ENCODE assay signal across 1 cellular context in genomic region chr10:89159761-89160160, GRCh38.
TF ChIP-seq lines count a peak whose summit lies in the region.

No MANE protein-coding gene starts in this region.

TF ChIP-seq in GM23338, 12 proteins besides CTCF, POLR2A, EP300 and RAD21 (continued from another document):
- TF ChIP-seq, protein P1, sequence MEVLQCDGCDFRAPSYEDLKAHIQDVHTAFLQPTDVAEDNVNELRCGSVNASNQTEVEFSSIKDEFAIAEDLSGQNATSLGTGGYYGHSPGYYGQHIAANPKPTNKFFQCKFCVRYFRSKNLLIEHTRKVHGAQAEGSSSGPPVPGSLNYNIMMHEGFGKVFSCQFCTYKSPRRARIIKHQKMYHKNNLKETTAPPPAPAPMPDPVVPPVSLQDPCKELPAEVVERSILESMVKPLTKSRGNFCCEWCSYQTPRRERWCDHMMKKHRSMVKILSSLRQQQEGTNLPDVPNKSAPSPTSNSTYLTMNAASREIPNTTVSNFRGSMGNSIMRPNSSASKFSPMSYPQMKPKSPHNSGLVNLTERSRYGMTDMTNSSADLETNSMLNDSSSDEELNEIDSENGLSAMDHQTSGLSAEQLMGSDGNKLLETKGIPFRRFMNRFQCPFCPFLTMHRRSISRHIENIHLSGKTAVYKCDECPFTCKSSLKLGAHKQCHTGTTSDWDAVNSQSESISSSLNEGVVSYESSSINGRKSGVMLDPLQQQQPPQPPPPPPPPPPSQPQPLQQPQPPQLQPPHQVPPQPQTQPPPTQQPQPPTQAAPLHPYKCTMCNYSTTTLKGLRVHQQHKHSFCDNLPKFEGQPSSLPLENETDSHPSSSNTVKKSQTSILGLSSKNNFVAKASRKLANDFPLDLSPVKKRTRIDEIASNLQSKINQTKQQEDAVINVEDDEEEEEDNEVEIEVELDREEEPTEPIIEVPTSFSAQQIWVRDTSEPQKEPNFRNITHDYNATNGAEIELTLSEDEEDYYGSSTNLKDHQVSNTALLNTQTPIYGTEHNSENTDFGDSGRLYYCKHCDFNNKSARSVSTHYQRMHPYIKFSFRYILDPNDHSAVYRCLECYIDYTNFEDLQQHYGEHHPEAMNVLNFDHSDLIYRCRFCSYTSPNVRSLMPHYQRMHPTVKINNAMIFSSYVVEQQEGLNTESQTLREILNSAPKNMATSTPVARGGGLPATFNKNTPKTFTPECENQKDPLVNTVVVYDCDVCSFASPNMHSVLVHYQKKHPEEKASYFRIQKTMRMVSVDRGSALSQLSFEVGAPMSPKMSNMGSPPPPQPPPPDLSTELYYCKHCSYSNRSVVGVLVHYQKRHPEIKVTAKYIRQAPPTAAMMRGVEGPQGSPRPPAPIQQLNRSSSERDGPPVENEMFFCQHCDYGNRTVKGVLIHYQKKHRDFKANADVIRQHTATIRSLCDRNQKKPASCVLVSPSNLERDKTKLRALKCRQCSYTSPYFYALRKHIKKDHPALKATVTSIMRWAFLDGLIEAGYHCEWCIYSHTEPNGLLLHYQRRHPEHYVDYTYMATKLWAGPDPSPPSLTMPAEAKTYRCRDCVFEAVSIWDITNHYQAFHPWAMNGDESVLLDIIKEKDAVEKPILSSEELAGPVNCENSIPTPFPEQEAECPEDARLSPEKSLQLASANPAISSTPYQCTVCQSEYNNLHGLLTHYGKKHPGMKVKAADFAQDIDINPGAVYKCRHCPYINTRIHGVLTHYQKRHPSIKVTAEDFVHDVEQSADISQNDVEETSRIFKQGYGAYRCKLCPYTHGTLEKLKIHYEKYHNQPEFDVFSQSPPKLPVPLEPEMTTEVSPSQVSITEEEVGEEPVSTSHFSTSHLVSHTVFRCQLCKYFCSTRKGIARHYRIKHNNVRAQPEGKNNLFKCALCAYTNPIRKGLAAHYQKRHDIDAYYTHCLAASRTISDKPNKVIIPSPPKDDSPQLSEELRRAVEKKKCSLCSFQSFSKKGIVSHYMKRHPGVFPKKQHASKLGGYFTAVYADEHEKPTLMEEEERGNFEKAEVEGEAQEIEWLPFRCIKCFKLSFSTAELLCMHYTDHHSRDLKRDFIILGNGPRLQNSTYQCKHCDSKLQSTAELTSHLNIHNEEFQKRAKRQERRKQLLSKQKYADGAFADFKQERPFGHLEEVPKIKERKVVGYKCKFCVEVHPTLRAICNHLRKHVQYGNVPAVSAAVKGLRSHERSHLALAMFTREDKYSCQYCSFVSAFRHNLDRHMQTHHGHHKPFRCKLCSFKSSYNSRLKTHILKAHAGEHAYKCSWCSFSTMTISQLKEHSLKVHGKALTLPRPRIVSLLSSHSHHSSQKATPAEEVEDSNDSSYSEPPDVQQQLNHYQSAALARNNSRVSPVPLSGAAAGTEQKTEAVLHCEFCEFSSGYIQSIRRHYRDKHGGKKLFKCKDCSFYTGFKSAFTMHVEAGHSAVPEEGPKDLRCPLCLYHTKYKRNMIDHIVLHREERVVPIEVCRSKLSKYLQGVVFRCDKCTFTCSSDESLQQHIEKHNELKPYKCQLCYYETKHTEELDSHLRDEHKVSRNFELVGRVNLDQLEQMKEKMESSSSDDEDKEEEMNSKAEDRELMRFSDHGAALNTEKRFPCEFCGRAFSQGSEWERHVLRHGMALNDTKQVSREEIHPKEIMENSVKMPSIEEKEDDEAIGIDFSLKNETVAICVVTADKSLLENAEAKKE (CRISPR knock-in tag; IDR thresholded peaks at IDR 0.05), result no peak
- TF ChIP-seq ZNF114 (CRISPR knock-in tag; IDR thresholded peaks at IDR 0.05) (no peak), ZNF331 (CRISPR knock-in tag; IDR thresholded peaks at IDR 0.05; ENCODE audit: low read depth) (no peak), EZH2phosphoT487 (IDR thresholded peaks at IDR 0.05; ENCODE audit: unreplicated experiment) (no peak)
- TF ChIP-seq, protein P2, sequence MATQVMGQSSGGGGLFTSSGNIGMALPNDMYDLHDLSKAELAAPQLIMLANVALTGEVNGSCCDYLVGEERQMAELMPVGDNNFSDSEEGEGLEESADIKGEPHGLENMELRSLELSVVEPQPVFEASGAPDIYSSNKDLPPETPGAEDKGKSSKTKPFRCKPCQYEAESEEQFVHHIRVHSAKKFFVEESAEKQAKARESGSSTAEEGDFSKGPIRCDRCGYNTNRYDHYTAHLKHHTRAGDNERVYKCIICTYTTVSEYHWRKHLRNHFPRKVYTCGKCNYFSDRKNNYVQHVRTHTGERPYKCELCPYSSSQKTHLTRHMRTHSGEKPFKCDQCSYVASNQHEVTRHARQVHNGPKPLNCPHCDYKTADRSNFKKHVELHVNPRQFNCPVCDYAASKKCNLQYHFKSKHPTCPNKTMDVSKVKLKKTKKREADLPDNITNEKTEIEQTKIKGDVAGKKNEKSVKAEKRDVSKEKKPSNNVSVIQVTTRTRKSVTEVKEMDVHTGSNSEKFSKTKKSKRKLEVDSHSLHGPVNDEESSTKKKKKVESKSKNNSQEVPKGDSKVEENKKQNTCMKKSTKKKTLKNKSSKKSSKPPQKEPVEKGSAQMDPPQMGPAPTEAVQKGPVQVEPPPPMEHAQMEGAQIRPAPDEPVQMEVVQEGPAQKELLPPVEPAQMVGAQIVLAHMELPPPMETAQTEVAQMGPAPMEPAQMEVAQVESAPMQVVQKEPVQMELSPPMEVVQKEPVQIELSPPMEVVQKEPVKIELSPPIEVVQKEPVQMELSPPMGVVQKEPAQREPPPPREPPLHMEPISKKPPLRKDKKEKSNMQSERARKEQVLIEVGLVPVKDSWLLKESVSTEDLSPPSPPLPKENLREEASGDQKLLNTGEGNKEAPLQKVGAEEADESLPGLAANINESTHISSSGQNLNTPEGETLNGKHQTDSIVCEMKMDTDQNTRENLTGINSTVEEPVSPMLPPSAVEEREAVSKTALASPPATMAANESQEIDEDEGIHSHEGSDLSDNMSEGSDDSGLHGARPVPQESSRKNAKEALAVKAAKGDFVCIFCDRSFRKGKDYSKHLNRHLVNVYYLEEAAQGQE (IDR thresholded peaks at IDR 0.05; ENCODE audit: unreplicated experiment), result no peak
